ENCODE assay signal across 19 cellular contexts in the genomic region with DNA sequence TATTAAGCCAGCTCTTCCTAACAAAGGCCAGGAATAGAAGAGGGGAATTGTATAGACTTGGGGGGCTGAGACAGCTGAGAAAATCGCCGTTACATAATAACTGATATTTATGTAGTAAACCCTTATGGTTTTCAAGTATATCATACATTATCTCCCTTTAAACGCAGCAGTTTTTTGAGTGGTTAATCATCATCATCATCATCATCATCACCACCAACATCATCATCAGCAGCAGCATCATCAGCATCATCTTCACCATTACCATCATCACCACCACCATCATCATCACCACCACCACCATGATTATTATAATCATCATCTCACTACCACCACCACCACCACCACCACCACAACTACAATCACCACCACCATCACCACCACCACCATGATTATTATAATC. TPM values are rescaled to one million over a fixed set of nuclear protein-coding genes. Genes with fewer than 3 reads are reported as not detected.
DNase-seq lines count a peak whose midpoint lies in the region; ATAC-seq and TF ChIP-seq lines count a peak whose summit lies in the region.
"Had no signal": no experiment of that assay in that cellular context is flagged by ENCODE, and none has a peak within 500 bp of the region (broad histone marks: within the 10 kb centered on the region; RNA-seq: fewer than 3 reads in every experiment).

No MANE protein-coding gene starts in this region.

- no peak for DNase-seq in activated T-cell treated with anti-CD3 and anti-CD28 coated beads, Interleukin-2, amount 50 U/mL, for 24 hours
- DNase-seq in activated T-cell treated with anti-CD3 and anti-CD28 coated beads, Interleukin-2, amount 50 U/mL, for 48 hours, result no peak
- DNase-seq in activated naive CD4-positive, alpha-beta T cell treated with anti-CD3 and anti-CD28 coated beads, Interleukin-2, amount 50 U/mL, for 72 hours (ENCODE audit: low spot score in 2 of 2), result no peak
- DNase-seq in 8988T (no peak), AG08396 (ENCODE audit: low spot score) (no peak)
- DNase-seq: ACHN; activated CD4-positive, CD25-positive, alpha-beta regulatory T cell; body of pancreas; cortex of kidney; erythroblast; GF-D8; NCI-H1092; sigmoid colon; SW 1271; upper lobe of right lung had no signal

- H3K9me3 Mint-ChIP-seq in activated T-cell treated with anti-CD3 and anti-CD28 coated beads, Interleukin-2, amount 50 U/mL, for 24 hours, result peaks cover 6% of the 10 kb centered on the region
- H3K9me3 Mint-ChIP-seq in activated naive CD4-positive, alpha-beta T cell treated with anti-CD3 and anti-CD28 coated beads, Interleukin-2, amount 50 U/mL, for 72 hours, result peaks cover 7% of the 10 kb centered on the region in 2 donors

- peak overlapping the region; percentile 10 for H3K4me3 Mint-ChIP-seq in activated T-cell treated with anti-CD3 and anti-CD28 coated beads, Interleukin-2, amount 50 U/mL, for 24 hours

- H3K4me3 ChIP-seq in neutrophil (ENCODE audit: low read depth in 1 of 2, low read length in 1 of 2), result peak overlapping the region; percentile 9 to 55
- H3K4me3 ChIP-seq: body of pancreas, sigmoid colon, upper lobe of right lung had no signal

- no peak for ATAC-seq in activated naive CD4-positive, alpha-beta T cell treated with anti-CD3 and anti-CD28 coated beads, Interleukin-2, amount 50 U/mL, for 72 hours
- ATAC-seq in GM19397 (IDR thresholded peaks at IDR 0.05; ENCODE audit: unreplicated experiment), result no peak
- ATAC-seq: body of pancreas, HCT116, upper lobe of right lung had no signal

- no peaks in the 10 kb centered on the region for H3K27me3 Mint-ChIP-seq in activated T-cell treated with anti-CD3 and anti-CD28 coated beads, Interleukin-2, amount 50 U/mL, for 24 hours

- peaks cover 92% of the 10 kb centered on the region for H3K4me1 Mint-ChIP-seq in activated T-cell treated with anti-CD3 and anti-CD28 coated beads, Interleukin-2, amount 50 U/mL, for 24 hours (ENCODE audit: low read depth)

- H3K36me3 ChIP-seq in KOPT-K1 (ENCODE audit: insufficient read depth, low read length), result no peaks in the 10 kb centered on the region
- H3K36me3 ChIP-seq in neutrophil, result peaks cover 85% of the 10 kb centered on the region
- H3K36me3 ChIP-seq: sigmoid colon, upper lobe of right lung had no signal

- no peaks in the 10 kb centered on the region for H3K27me3 ChIP-seq in neutrophil
- H3K27me3 ChIP-seq: body of pancreas, sigmoid colon, upper lobe of right lung had no signal

- H3K9me3 ChIP-seq in KOPT-K1 (ENCODE audit: insufficient read depth, low read length, poor library complexity, severe bottlenecking) (no peaks in the 10 kb centered on the region), neutrophil (no peaks in the 10 kb centered on the region)
- H3K9me3 ChIP-seq: body of pancreas, sigmoid colon, upper lobe of right lung had no signal

- no peak for TF ChIP-seq CTCF in neutrophil (IDR thresholded peaks at IDR 0.05)

- H3K36me3 Mint-ChIP-seq in activated T-cell treated with anti-CD3 and anti-CD28 coated beads, Interleukin-2, amount 50 U/mL, for 24 hours (ENCODE audit: low read depth), result peaks cover 4% of the 10 kb centered on the region
- peaks cover 14 to 42% of the 10 kb centered on the region in 2 donors for H3K36me3 Mint-ChIP-seq in activated naive CD4-positive, alpha-beta T cell treated with anti-CD3 and anti-CD28 coated beads, Interleukin-2, amount 50 U/mL, for 72 hours

- H3K27ac Mint-ChIP-seq in activated T-cell treated with anti-CD3 and anti-CD28 coated beads, Interleukin-2, amount 50 U/mL, for 24 hours, result peak overlapping the region; percentile 84
- peak overlapping the region; percentile 83 to 95 for H3K27ac Mint-ChIP-seq in activated naive CD4-positive, alpha-beta T cell treated with anti-CD3 and anti-CD28 coated beads, Interleukin-2, amount 50 U/mL, for 72 hours

- peaks cover 97 to 98% of the 10 kb centered on the region in 2 experiments for H3K4me1 ChIP-seq in neutrophil (ENCODE audit: control insufficient read depth in 1 of 2, insufficient read depth in 1 of 2, low read depth in 1 of 2, low read length in 1 of 2)
- H3K4me1 ChIP-seq: body of pancreas had no signal

- peak overlapping the region; percentile 89 for H3K27ac ChIP-seq in KOPT-K1 (ENCODE audit: low read depth, low read length, poor library complexity, severe bottlenecking)
- H3K27ac ChIP-seq in neutrophil, result peak overlapping the region; percentile 86
- H3K27ac ChIP-seq: body of pancreas, sigmoid colon, upper lobe of right lung had no signal

RNA-seq across cellular contexts. Expression of a gene that starts 9.1 kb away (rescaled TPM):
- total RNA-seq in activated naive CD4-positive, alpha-beta T cell treated with anti-CD3 and anti-CD28 coated beads, Interleukin-2, amount 50 U/mL, for 72 hours, result 100 to 1,000 TPM in 1 of 2 donors, 10 to 100 TPM in 1; 63.9 to 126 TPM
